ENCODE assay signal across 14 cellular contexts in genomic region chr12:51406859-51407258, GRCh38.
"Had no signal": no experiment of that assay in that cellular context is flagged by ENCODE, and none has a peak within 500 bp of the region (broad histone marks: within the 10 kb centered on the region; RNA-seq: fewer than 3 reads in every experiment).

No MANE protein-coding gene starts in this region.

- H3K9ac ChIP-seq: parathyroid adenoma had no signal

- H3K4me3 ChIP-seq: heart left ventricle, prostate gland, right lobe of liver, testis, tibial nerve had no signal

- H2AFZ ChIP-seq: parathyroid adenoma had no signal

- DNase-seq: cerebellar nuclear complex; dermis blood vessel endothelial cell; effector CD4-positive, alpha-beta T cell; heart left ventricle; hippocampal formation; mesendoderm; naive thymus-derived CD8-positive, alpha-beta T cell; nucleus accumbens; right lobe of liver; stimulated activated CD4-positive, alpha-beta T cell treated with anti-CD3 and anti-CD28 coated beads, Interleukin-4, amount 100 ng/mL, for 1 hour; testis had no signal

- H3K36me3 ChIP-seq: heart left ventricle, prostate gland, right lobe of liver, tibial nerve had no signal

- H3K9me3 ChIP-seq: heart left ventricle, prostate gland, right lobe of liver, testis, tibial nerve had no signal

- H3K79me2 ChIP-seq: parathyroid adenoma had no signal

- H3K4me1 ChIP-seq: heart left ventricle, parathyroid adenoma, prostate gland, right lobe of liver, tibial nerve had no signal

- H3K27me3 ChIP-seq: right lobe of liver, testis, tibial nerve had no signal

- H3K27ac ChIP-seq: heart left ventricle, parathyroid adenoma, prostate gland, right lobe of liver, testis, tibial nerve had no signal
